In the genomic region with DNA sequence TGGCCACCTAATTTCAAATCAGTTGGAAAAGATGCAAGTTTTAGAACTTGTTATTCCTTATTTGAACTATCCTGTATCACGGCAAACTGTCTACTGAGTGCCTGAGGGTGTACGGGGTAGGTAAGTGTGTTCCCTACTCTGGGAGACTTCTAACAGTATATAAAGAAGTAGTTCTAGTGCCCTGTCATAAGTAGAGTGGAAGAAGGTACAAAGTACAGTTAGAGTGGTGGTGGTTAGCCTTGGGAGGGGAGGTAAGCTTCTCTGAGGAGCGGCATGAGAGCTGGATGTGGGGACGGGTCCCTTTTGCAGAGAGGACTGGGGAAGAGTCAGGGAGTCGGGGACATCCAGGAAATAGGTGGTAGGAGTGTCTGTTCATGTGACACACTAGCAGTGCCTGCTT, we compare ENCODE assay signal across 17 cellular contexts. TPM values are rescaled to one million over a fixed set of nuclear protein-coding genes. Genes with fewer than 3 reads are reported as not detected.
A peak's percentile ranks its signal among the peaks of the same experiment; 100 is the strongest.
DNase-seq lines count a peak whose midpoint lies in the region; ATAC-seq, FAIRE-seq and TF ChIP-seq lines count a peak whose summit lies in the region.
"Had no signal": no experiment of that assay in that cellular context is flagged by ENCODE, and none has a peak within 500 bp of the region (broad histone marks: within the 10 kb centered on the region; RNA-seq: fewer than 3 reads in every experiment).

No MANE protein-coding gene starts in this region.

- H3K27me3 ChIP-seq in Caco-2 (replicated peaks; ENCODE audit: control insufficient read depth, insufficient read depth, low read length) (no peaks in the 10 kb centered on the region), vagina (no peaks in the 10 kb centered on the region)
- H3K27me3 ChIP-seq: esophagus muscularis mucosa, MG63 had no signal

- H3K4me2 ChIP-seq in A549: peak overlapping the region; percentile 48

- H3K27ac Mint-ChIP-seq in Caco-2 (ENCODE audit: unreplicated experiment) (peak overlapping the region; percentile 37), natural killer cell (peak overlapping the region; percentile 47 to 75)
- peak overlapping the region; percentile 47 for H3K27ac Mint-ChIP-seq in activated naive CD8-positive, alpha-beta T cell treated with anti-CD3 and anti-CD28 coated beads, Interleukin-2, amount 50 U/mL, for 24 hours

- TF ChIP-seq RAD21 in A549 (conservative IDR thresholded peaks at IDR 0.05 in 1 of 2, IDR thresholded peaks at IDR 0.05 in 1 of 2): no peak

- H3K9me3 ChIP-seq in A549: no peaks in the 10 kb centered on the region
- no peaks in the 10 kb centered on the region for H3K9me3 ChIP-seq in Caco-2
- no peaks in the 10 kb centered on the region for H3K9me3 ChIP-seq in vagina
- H3K9me3 ChIP-seq: esophagus muscularis mucosa, lower lobe of right lung, MG63 had no signal

- no peaks in the 10 kb centered on the region for H3K27me3 Mint-ChIP-seq in Caco-2 (ENCODE audit: insufficient read depth, unreplicated experiment)
- no peaks in the 10 kb centered on the region for H3K27me3 Mint-ChIP-seq in activated naive CD8-positive, alpha-beta T cell treated with anti-CD3 and anti-CD28 coated beads, Interleukin-2, amount 50 U/mL, for 24 hours
- no peaks in the 10 kb centered on the region for H3K27me3 Mint-ChIP-seq in natural killer cell (ENCODE audit: low read depth in 2 of 2)

- H3K4me3 ChIP-seq in A549: no peak overlapping the region
- H3K4me3 ChIP-seq in Caco-2 (ENCODE audit: low read depth, low read length): no peak overlapping the region
- no peak overlapping the region for H3K4me3 ChIP-seq in vagina
- H3K4me3 ChIP-seq: esophagus muscularis mucosa, GM12878, lower lobe of right lung, MG63 had no signal

- H3K36me3 ChIP-seq in Caco-2 (ENCODE audit: control insufficient read depth, insufficient read depth, low read length) (no peaks in the 10 kb centered on the region), vagina (no peaks in the 10 kb centered on the region)

- H3K36me3 Mint-ChIP-seq in Caco-2 (ENCODE audit: insufficient read depth, unreplicated experiment) (peaks cover 65% of the 10 kb centered on the region), natural killer cell (peaks cover 9% of the 10 kb centered on the region)
- H3K36me3 Mint-ChIP-seq in activated naive CD8-positive, alpha-beta T cell treated with anti-CD3 and anti-CD28 coated beads, Interleukin-2, amount 50 U/mL, for 24 hours (ENCODE audit: low read depth): peaks cover 38% of the 10 kb centered on the region

- CTCF ChIA-PET in A549 (lab: Yijun Ruan, JAX) (interaction anchor here (0.7 to 13.7 kb wide), 10 partner anchors 11 to 430 kb away, joined by 3 to 166 read pairs (median 18); no protein-coding TSS in a partner anchor), Caco-2 (lab: Charles Lee) (no interaction called here)

- intact Hi-C loops in Caco-2 (cut with micrococcal nuclease; ENCODE audit: unreplicated experiment) (no loop called here), natural killer cell (cut with micrococcal nuclease) (no loop called here), vagina (cut with DNase I) (no loop called here)

- H3K4me3 Mint-ChIP-seq in Caco-2 (ENCODE audit: unreplicated experiment): no peak overlapping the region
- H3K4me3 Mint-ChIP-seq in activated naive CD8-positive, alpha-beta T cell treated with anti-CD3 and anti-CD28 coated beads, Interleukin-2, amount 50 U/mL, for 24 hours: no peak overlapping the region
- no peak overlapping the region for H3K4me3 Mint-ChIP-seq in natural killer cell

- H3K4me1 Mint-ChIP-seq in Caco-2 (ENCODE audit: low read depth, unreplicated experiment) (peaks cover 16% of the 10 kb centered on the region), natural killer cell (peaks cover 47 to 62% of the 10 kb centered on the region in 2 donors)
- H3K4me1 Mint-ChIP-seq in activated naive CD8-positive, alpha-beta T cell treated with anti-CD3 and anti-CD28 coated beads, Interleukin-2, amount 50 U/mL, for 24 hours: peaks cover 74% of the 10 kb centered on the region

- no peak for FAIRE-seq in A549 (lab: Jason Lieb, UNC)
- FAIRE-seq: G401.6, GM12878 had no signal

- H3K27ac ChIP-seq in A549: peak overlapping the region; percentile 55 to 82
- H3K27ac ChIP-seq in vagina: no peak overlapping the region
- H3K27ac ChIP-seq: esophagus muscularis mucosa, lower lobe of right lung had no signal

- H3K4me1 ChIP-seq in A549: peaks cover 67% of the 10 kb centered on the region
- no peaks in the 10 kb centered on the region for H3K4me1 ChIP-seq in Caco-2
- H3K4me1 ChIP-seq in vagina: no peaks in the 10 kb centered on the region
- H3K4me1 ChIP-seq: lower lobe of right lung had no signal

- H3K9me3 Mint-ChIP-seq in Caco-2 (ENCODE audit: unreplicated experiment): no peaks in the 10 kb centered on the region
- H3K9me3 Mint-ChIP-seq in activated naive CD8-positive, alpha-beta T cell treated with anti-CD3 and anti-CD28 coated beads, Interleukin-2, amount 50 U/mL, for 24 hours: no peaks in the 10 kb centered on the region
- no peaks in the 10 kb centered on the region for H3K9me3 Mint-ChIP-seq in natural killer cell

- 68% methylated on average over 5 of the region's 5 CpGs for WGBS in A549 (ENCODE audit: missing lambda C conversion rate)

- BruUV-seq in Caco-2 (replicated peaks; lab: Mats Ljungman, UMichigan): no TSS peak

- DNase-seq in A549 (ENCODE audit: low read depth in 1 of 2, low spot score in 1 of 2) (no peak), Caco-2 (no peak), natural killer cell (no peak), T-helper 9 cell (no peak), NCI-H1417 (lab: John Stamatoyannopoulos, UW) (no peak), vagina (ENCODE audit: extremely low spot score in 2 of 2) (no peak)
- DNase-seq in activated naive CD8-positive, alpha-beta T cell treated with anti-CD3 and anti-CD28 coated beads, Interleukin-2, amount 50 U/mL, for 24 hours: no peak
- DNase-seq in stimulated activated CD4-positive, alpha-beta T cell treated with anti-CD3 and anti-CD28 coated beads, Interleukin-4, amount 100 ng/mL, for 24 hours: no peak
- DNase-seq: glutamatergic neuron, lower lobe of right lung, MG63, NCI-H187, NCI-H446 treated with DMSO at 0.1 percent for 48 hours, retina had no signal

- TF ChIP-seq CTCF in A549 (IDR thresholded peaks at IDR 0.05) (no peak), Caco-2 (IDR thresholded peaks at IDR 0.05; ENCODE audit: insufficient read depth in 1 of 2, low read depth in 1 of 2, low read length in 1 of 2, severe bottlenecking in 1 of 2, unreplicated experiment in 1 of 2) (no peak), natural killer cell (IDR thresholded peaks at IDR 0.05) (no peak), vagina (IDR thresholded peaks at IDR 0.05) (no peak)

- POLR2A ChIA-PET in A549 (lab: Yijun Ruan, JAX): no interaction called here
- POLR2A ChIA-PET in Caco-2 (lab: Charles Lee): no interaction called here

- no peak for TF ChIP-seq POLR2A in A549 (IDR thresholded peaks at IDR 0.05; ENCODE audit: low read length)
- TF ChIP-seq POLR2A in vagina (IDR thresholded peaks at IDR 0.05): no peak

- ATAC-seq in A549 (no peak; a peak in 1 of 6 replicates), natural killer cell (no peak)
- no peak for ATAC-seq in activated naive CD8-positive, alpha-beta T cell treated with anti-CD3 and anti-CD28 coated beads, Interleukin-2, amount 50 U/mL, for 24 hours
- ATAC-seq: GM12878, lower lobe of right lung had no signal

- no peak for TF ChIP-seq EP300 in A549 (IDR thresholded peaks at IDR 0.05)

TF ChIP-seq in A549, 52 proteins besides CTCF, POLR2A, EP300 and RAD21 (continues in another document):
- TF ChIP-seq ZNF302 (CRISPR knock-in tag; IDR thresholded peaks at IDR 0.05): no peak
- TF ChIP-seq BHLHE40 (IDR thresholded peaks at IDR 0.05; ENCODE audit: low read depth, low read length): no peak
- TF ChIP-seq, protein P1, sequence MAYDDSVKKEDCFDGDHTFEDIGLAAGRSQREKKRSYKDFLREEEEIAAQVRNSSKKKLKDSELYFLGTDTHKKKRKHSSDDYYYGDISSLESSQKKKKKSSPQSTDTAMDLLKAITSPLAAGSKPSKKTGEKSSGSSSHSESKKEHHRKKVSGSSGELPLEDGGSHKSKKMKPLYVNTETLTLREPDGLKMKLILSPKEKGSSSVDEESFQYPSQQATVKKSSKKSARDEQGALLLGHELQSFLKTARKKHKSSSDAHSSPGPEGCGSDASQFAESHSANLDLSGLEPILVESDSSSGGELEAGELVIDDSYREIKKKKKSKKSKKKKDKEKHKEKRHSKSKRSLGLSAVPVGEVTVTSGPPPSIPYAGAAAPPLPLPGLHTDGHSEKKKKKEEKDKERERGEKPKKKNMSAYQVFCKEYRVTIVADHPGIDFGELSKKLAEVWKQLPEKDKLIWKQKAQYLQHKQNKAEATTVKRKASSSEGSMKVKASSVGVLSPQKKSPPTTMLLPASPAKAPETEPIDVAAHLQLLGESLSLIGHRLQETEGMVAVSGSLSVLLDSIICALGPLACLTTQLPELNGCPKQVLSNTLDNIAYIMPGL (CRISPR knock-in tag; IDR thresholded peaks at IDR 0.05; ENCODE audit: borderline replicate concordance): no peak

RNA-seq across cellular contexts. Expression of a gene that starts 48.5 kb away (rescaled TPM):
- polyA plus RNA-seq in A549 (2011; rRNA removed) (68.8 and 79.0 TPM in 2 replicates), A549 (2017; fragmentation: RNase III; extraction: RNeasy Plus Mini Kit Qiagen cat#74134 plus additional on column Dnase treatment) (98.1 to 99.6 TPM (median 99.1 TPM) in 3 replicates)
- polyA plus RNA-seq in A549 (2012; cell fraction: cytosol; rRNA removed): 74.5 and 83.0 TPM in 2 replicates
- polyA plus RNA-seq in A549 (2012; cell fraction: nucleus; rRNA removed): 371 and 389 TPM in 2 replicates
- 118 and 170 TPM in 2 replicates for polyA minus RNA-seq in A549 (2011; rRNA and poly(A)+ RNA removed)
- total RNA-seq in Caco-2 (2022) (105 and 108 TPM in 2 replicates), natural killer cell (100 to 1,000 TPM; 299 to 456 (median 329) TPM), vagina (13.3 TPM)
